In the genomic region with DNA sequence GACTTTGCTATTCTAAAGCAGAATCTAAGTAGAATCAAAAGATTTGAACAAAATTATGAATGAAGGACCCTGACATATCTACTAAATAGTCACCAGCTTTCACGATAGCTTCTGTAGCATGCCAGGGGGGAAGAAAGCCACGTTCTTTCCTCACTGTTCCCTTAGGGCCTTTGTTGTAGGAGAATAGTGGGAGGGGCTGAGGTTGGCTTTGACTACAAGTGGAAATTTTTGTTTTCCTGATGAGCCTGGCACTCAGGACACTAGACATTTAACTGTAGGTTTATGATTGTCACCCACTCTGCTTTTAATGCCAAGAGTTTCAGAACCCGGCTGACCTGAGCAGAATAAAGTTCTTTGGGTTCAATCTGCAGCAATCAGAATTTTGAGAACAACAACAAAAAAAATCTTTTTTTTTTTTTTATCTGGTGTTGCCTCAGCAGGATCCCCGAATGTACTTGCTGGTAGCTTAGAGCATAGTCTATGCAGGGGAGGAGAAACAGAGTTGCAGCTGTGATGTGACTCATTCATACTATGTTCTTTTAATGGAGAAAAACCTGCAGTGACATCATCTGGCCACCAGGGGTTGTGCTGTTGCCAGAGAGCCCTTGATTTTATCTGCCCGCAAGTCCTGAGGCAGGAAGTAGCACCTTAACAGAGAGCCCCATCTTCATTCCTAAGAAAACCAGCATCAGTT, we compare ENCODE assay signal across 8 cellular contexts. TPM values are rescaled to one million over a fixed set of nuclear protein-coding genes. Genes with fewer than 3 reads are reported as not detected.
DNase-seq lines count a peak whose midpoint lies in the region; ATAC-seq and TF ChIP-seq lines count a peak whose summit lies in the region.

No MANE protein-coding gene starts in this region.

- TF ChIP-seq POLR2A in heart left ventricle (IDR thresholded peaks at IDR 0.05) = no peak
- no peak for TF ChIP-seq POLR2A in gastrocnemius medialis (IDR thresholded peaks at IDR 0.05)

- H3K9me3 ChIP-seq in RWPE2 (ENCODE audit: severe bottlenecking) = no peaks in the 10 kb centered on the region
- H3K9me3 ChIP-seq in heart left ventricle = no peaks in the 10 kb centered on the region
- H3K9me3 ChIP-seq in gastrocnemius medialis = no peaks in the 10 kb centered on the region

- DNase-seq in G401 (ENCODE audit: low spot score) = peak; percentile 33
- DNase-seq in HT-29 (ENCODE audit: low spot score) = peak; percentile 78
- no peak for DNase-seq in RWPE2 (ENCODE audit: low spot score)
- DNase-seq in activated effector memory CD4-positive, alpha-beta T cell treated with Interleukin-2 at 50 U/mL for 16 hours = peak; percentile 20
- peak in 4 of 5 donors; percentile 21 to 63 (median 43) for DNase-seq in heart left ventricle
- DNase-seq in gastrocnemius medialis = peak in 1 of 2 donors; percentile 77
- no peak for DNase-seq in T1000 (lab: John Stamatoyannopoulos, UW)

- intact Hi-C loops in heart left ventricle (cut with DNase I) (loop anchor here in 3 of 10 donors (2.0 to 5.0 kb wide), 3 partner anchors 37 to 105 kb away; a partner anchor contains a TSS), gastrocnemius medialis (cut with DNase I; ENCODE audit: low total_unique reads) (loop anchor here (2.0 to 5.0 kb wide), 3 partner anchors 17 to 110 kb away; a partner anchor contains a TSS)

- in situ Hi-C loops in G401 (cut with HindIII; ENCODE audit: low sequenced_read_pairs) = no loop called here
- in situ Hi-C loops in gastrocnemius medialis (cut with MboI; ENCODE audit: low sequenced_read_pairs in 4 of 4) = no loop called here

- H3K4me1 ChIP-seq in RWPE2 (ENCODE audit: insufficient read depth, poor library complexity, severe bottlenecking) (peaks cover 28% of the 10 kb centered on the region), heart left ventricle (peaks cover 2 to 63% (median 37%) of the 10 kb centered on the region in 12 donors), gastrocnemius medialis (peaks cover 96 to 100% of the 10 kb centered on the region in 2 donors)

- peak; percentile 98 for ATAC-seq in GM21526 (IDR thresholded peaks at IDR 0.05; ENCODE audit: low FRiP score, unreplicated experiment)
- peak; percentile 75 for ATAC-seq in RWPE2 (ENCODE audit: low read depth)
- ATAC-seq in heart left ventricle = peak; percentile 13 to 80 (median 68)
- ATAC-seq in gastrocnemius medialis = peak; percentile 21 to 68

- H3K27me3 ChIP-seq in RWPE2 (ENCODE audit: insufficient read depth, poor library complexity, severe bottlenecking) (no peaks in the 10 kb centered on the region), heart left ventricle (no peaks in the 10 kb centered on the region), gastrocnemius medialis (no peaks in the 10 kb centered on the region)

- peak; percentile 77 for TF ChIP-seq CTCF in RWPE2 (IDR thresholded peaks at IDR 0.05; ENCODE audit: poor library complexity, severe bottlenecking)
- TF ChIP-seq CTCF in heart left ventricle (IDR thresholded peaks at IDR 0.05) = peak; percentile 52 to 86 (median 67)
- TF ChIP-seq CTCF in gastrocnemius medialis (IDR thresholded peaks at IDR 0.05 in 4 of 5, conservative IDR thresholded peaks at IDR 0.05 in 1 of 5) = peak; percentile 54 to 75 (median 62)

- H3K27ac ChIP-seq in RWPE2 (ENCODE audit: poor library complexity, severe bottlenecking) (peak overlapping the region; percentile 39), heart left ventricle (no peak overlapping the region), gastrocnemius medialis (peak overlapping the region; percentile 90 to 94 (median 92))

- no peak overlapping the region for H3K4me3 ChIP-seq in RWPE2 (ENCODE audit: severe bottlenecking)
- no peak overlapping the region for H3K4me3 ChIP-seq in heart left ventricle
- no peak overlapping the region for H3K4me3 ChIP-seq in gastrocnemius medialis

- H3K36me3 ChIP-seq in RWPE2 (ENCODE audit: low read depth) = no peaks in the 10 kb centered on the region
- no peaks in the 10 kb centered on the region for H3K36me3 ChIP-seq in heart left ventricle
- H3K36me3 ChIP-seq in gastrocnemius medialis = no peaks in the 10 kb centered on the region

- 26 to 53% (median 42%) methylated on average over 5 of the region's 5 CpGs for WGBS in heart left ventricle, 4 donors

RNA-seq across cellular contexts. Expression of a gene that starts 38.5 kb away (rescaled TPM):
- 248 and 276 TPM in 2 replicates for total RNA-seq in G401 (2014; rRNA removed; shearing (Covaris generic))
- total RNA-seq in HT-29 (2014; rRNA removed; shearing (Covaris generic)) = 53.9 and 56.9 TPM in 2 replicates
- 100 to 1,000 TPM in 1 of 9 donors, 10 to 100 TPM in 8; 47.0 to 146 (median 74.2) TPM for total RNA-seq in heart left ventricle
- polyA plus RNA-seq in heart left ventricle = 10 to 100 TPM; 13.0 to 51.5 TPM
- 100 to 1,000 TPM in 3 of 4 donors, 10 to 100 TPM in 1; 47.6 to 152 (median 123) TPM for total RNA-seq in gastrocnemius medialis

Comparison
In these comparisons a context has a peak if more than half of its experiments do, and no peak if none do; other contexts are left out.
1. DNase-seq: peak in G401 (single experiment), HT-29 (single experiment), activated effector memory CD4-positive, alpha-beta T cell treated with Interleukin-2 at 50 U/mL for 16 hours (single experiment) and heart left ventricle (4 of 5); none in RWPE2 (single experiment) and T1000 (single experiment).
2. ATAC-seq: peak in every context shown above with its lines; median percentile 98 in GM21526; 75 in RWPE2; 68 in heart left ventricle; 44 in gastrocnemius medialis.
3. H3K27ac ChIP-seq: peak in RWPE2 (single experiment) and gastrocnemius medialis (4 of 4); none in heart left ventricle (0 of 12).
4. Peak in every context shown above with its lines, with median percentiles within 50 percentile points of each other: CTCF ChIP-seq.